ENCODE assay signal across 32 cellular contexts in the genomic region with DNA sequence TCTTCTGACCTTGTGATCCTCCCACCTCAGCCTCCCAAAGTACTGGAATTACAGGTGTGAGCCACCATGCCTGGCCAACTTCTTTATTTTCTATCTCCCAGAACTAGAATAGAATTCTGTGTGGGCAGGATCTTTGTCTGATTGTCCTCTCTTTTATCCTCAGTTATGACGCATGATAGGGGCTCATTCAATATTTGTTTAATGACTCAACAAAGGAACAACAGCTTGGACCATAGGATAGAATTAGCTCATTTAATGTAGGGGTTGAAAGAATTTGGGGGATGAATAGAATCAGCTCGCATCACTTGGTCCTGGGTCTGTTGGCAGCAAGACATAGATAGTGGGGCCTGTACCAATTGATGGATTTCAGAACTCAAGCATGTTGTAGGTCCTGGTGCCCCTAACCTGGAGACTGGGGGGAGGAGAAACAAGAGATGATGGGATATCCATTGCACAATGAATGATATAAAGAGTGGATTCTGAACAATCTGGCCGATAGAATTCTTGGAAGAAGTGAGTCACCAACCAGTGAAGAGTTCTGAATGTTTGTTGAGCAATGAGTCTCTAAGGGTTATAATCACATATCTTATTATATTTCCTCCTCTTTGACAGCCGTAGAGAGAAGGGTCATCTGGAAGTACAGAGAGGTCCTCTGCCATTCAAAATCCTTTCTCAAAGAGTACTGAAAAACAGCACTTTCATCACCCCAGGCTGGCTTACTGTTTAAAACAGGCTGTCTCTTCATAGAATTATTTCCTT.
"Had no signal": no experiment of that assay in that cellular context is flagged by ENCODE, and none has a peak within 500 bp of the region (broad histone marks: within the 10 kb centered on the region; RNA-seq: fewer than 3 reads in every experiment).

No MANE protein-coding gene starts in this region.

- H2AFZ ChIP-seq: parathyroid adenoma had no signal

- H3K9me3 Mint-ChIP-seq: dendritic cell treated with granulocyte-macrophage colony-stimulating factor and Interleukin-4, amounts not matched to agents 40 ng/mL and 50 ng/mL, for 4 days; stimulated activated naive CD8-positive, alpha-beta T cell treated with anti-CD3 and anti-CD28 coated beads, Interleukin-15, amount 100 ng/mL, for 72 hours had no signal

- H3K9ac ChIP-seq: parathyroid adenoma had no signal

- H3K27ac ChIP-seq: colonic mucosa, epithelial cell of prostate, foreskin keratinocyte, gastroesophageal sphincter, heart right ventricle, parathyroid adenoma, right lobe of liver, suprapubic skin, transverse colon had no signal

- H3K4me2 ChIP-seq: smooth muscle cell had no signal

- H3K4me1 Mint-ChIP-seq: immature natural killer cell; memory B cell; mesothelial cell of epicardium; naive B cell; neural crest cell; stimulated activated naive CD8-positive, alpha-beta T cell treated with anti-CD3 and anti-CD28 coated beads, Interleukin-15, amount 100 ng/mL, for 72 hours had no signal

- H3K9me3 ChIP-seq: colonic mucosa, mucosa of descending colon, right lobe of liver had no signal

- H3K27ac Mint-ChIP-seq: dendritic cell treated with granulocyte-macrophage colony-stimulating factor and Interleukin-4, amounts not matched to agents 40 ng/mL and 50 ng/mL, for 4 days; endodermal cell; immature natural killer cell; memory B cell; mesothelial cell of epicardium; naive B cell; natural killer cell treated with Interleukin-12 subunit alpha and Interleukin-12 subunit beta and Interleukin-15 and Interleukin-18, amount 100 ng/mL, for 72 hours; progenitor cell of endocrine pancreas; stimulated activated naive CD8-positive, alpha-beta T cell treated with anti-CD3 and anti-CD28 coated beads, Interleukin-15, amount 100 ng/mL, for 72 hours had no signal

- H3K4me1 ChIP-seq: colonic mucosa, foreskin keratinocyte, gastroesophageal sphincter, heart right ventricle, right lobe of liver, suprapubic skin, transverse colon had no signal

- H3K27me3 Mint-ChIP-seq: dendritic cell treated with granulocyte-macrophage colony-stimulating factor and Interleukin-4, amounts not matched to agents 40 ng/mL and 50 ng/mL, for 4 days; memory B cell had no signal

- DNase-seq: colonic mucosa; effector CD8-positive, alpha-beta T cell; endodermal cell; foreskin keratinocyte; heart right ventricle; hypothalamus; immature natural killer cell; islet precursor cell; kidney glomerular epithelial cell; mucosa of descending colon; naive B cell; right lobe of liver; stimulated activated CD4-positive, alpha-beta T cell treated with anti-CD3 and anti-CD28 coated beads, Interleukin-12 subunit alpha, Interleukin-12 subunit beta, amount 100 ng/mL, for 4 hours; stimulated activated CD4-positive, alpha-beta T cell treated with anti-CD3 and anti-CD28 coated beads, Interleukin-1b, Interleukin-23, amount 100 ng/mL, for 48 hours; stimulated activated CD4-positive, alpha-beta T cell treated with anti-CD3 and anti-CD28 coated beads, Interleukin-4, amount 100 ng/mL, for 1 hour; stimulated activated CD8-positive, alpha-beta memory T cell treated with anti-CD3 and anti-CD28 coated beads, Interleukin-4, amount 100 ng/mL, for 48 hours; stimulated activated naive CD4-positive, alpha-beta T cell; stimulated activated naive CD8-positive, alpha-beta T cell treated with anti-CD3 and anti-CD28 coated beads, Interleukin-15, amount 100 ng/mL, for 72 hours; transverse colon had no signal

- ATAC-seq: esophagus mucosa; foreskin keratinocyte; gastroesophageal sphincter; heart right ventricle; mucosa of descending colon; natural killer cell treated with Interleukin-12 subunit alpha and Interleukin-12 subunit beta and Interleukin-15 and Interleukin-18, amount 100 ng/mL, for 72 hours; right lobe of liver; stimulated activated naive CD8-positive, alpha-beta T cell treated with anti-CD3 and anti-CD28 coated beads, Interleukin-15, amount 100 ng/mL, for 72 hours had no signal

- H3K27me3 ChIP-seq: colonic mucosa, foreskin keratinocyte, gastroesophageal sphincter, heart right ventricle, right lobe of liver, suprapubic skin, transverse colon had no signal

- H3K4me3 Mint-ChIP-seq: dendritic cell treated with granulocyte-macrophage colony-stimulating factor and Interleukin-4, amounts not matched to agents 40 ng/mL and 50 ng/mL, for 4 days; endodermal cell; immature natural killer cell; memory B cell; mesothelial cell of epicardium; natural killer cell treated with Interleukin-12 subunit alpha and Interleukin-12 subunit beta and Interleukin-15 and Interleukin-18, amount 100 ng/mL, for 72 hours; neural crest cell; stimulated activated naive CD8-positive, alpha-beta T cell treated with anti-CD3 and anti-CD28 coated beads, Interleukin-15, amount 100 ng/mL, for 72 hours had no signal

- H3K36me3 Mint-ChIP-seq: immature natural killer cell; memory B cell; mesothelial cell of epicardium; naive B cell; natural killer cell treated with Interleukin-12 subunit alpha and Interleukin-12 subunit beta and Interleukin-15 and Interleukin-18, amount 100 ng/mL, for 72 hours had no signal

- H3K36me3 ChIP-seq: colonic mucosa, gastroesophageal sphincter, heart right ventricle, right lobe of liver, suprapubic skin, transverse colon had no signal

- H3K4me3 ChIP-seq: colonic mucosa, gastroesophageal sphincter, heart right ventricle, lung, mucosa of descending colon, right lobe of liver, smooth muscle cell, suprapubic skin, transverse colon had no signal
